In the genomic region with DNA sequence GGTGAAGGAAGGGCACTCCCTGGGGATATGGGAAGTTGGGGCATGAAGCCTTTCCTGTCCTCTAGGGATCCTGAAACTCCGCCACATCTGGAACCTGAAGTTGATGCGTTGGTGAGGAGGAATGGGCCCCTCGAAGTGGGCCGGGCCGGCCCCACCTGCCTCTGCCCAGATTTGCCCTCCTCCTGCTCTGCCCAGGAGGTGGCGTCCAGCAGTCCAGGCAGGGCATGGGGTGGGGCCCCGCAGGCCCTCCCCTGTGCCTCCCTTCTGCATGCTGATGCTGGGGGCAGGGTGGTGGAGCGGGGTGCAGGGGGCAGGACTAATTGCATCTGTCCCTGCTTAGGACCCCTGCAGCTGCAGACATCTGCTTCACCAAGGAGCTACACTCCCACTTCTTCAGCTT, we compare ENCODE assay signal across 11 cellular contexts. TPM values are rescaled to one million over a fixed set of nuclear protein-coding genes. Genes with fewer than 3 reads are reported as not detected.
DNase-seq lines count a peak whose midpoint lies in the region; ATAC-seq and TF ChIP-seq lines count a peak whose summit lies in the region.
"Had no signal": no experiment of that assay in that cellular context is flagged by ENCODE, and none has a peak within 500 bp of the region (broad histone marks: within the 10 kb centered on the region; RNA-seq: fewer than 3 reads in every experiment).

No MANE protein-coding gene starts in this region.

- POLR2A ChIA-PET in activated CD4-positive, alpha-beta memory T cell treated with anti-CD3 and anti-CD28 coated beads for 36 hours (lab: Charles Lee): interaction anchor here (1.8 to 2.8 kb wide), 2 partner anchors 13 to 74 kb away, joined by 4 to 35 read pairs; a partner anchor contains a TSS

- H3F3A ChIP-seq in DOHH2 (ENCODE audit: control insufficient read depth, insufficient read depth): no peaks in the 10 kb centered on the region

- H3K4me3 Mint-ChIP-seq in CD14-positive monocyte: no peak overlapping the region
- no peak overlapping the region for H3K4me3 Mint-ChIP-seq in activated CD4-positive, alpha-beta memory T cell treated with anti-CD3 and anti-CD28 coated beads for 36 hours
- H3K4me3 Mint-ChIP-seq: WTC11 had no signal

- no peaks in the 10 kb centered on the region for H3K9me2 ChIP-seq in DOHH2 (replicated peaks; ENCODE audit: control insufficient read depth, low read length)

- H3K4me1 ChIP-seq in DOHH2 (ENCODE audit: control insufficient read depth, low read length) (peaks cover 14% of the 10 kb centered on the region), lung (ENCODE audit: control insufficient read depth in 2 of 2, insufficient read depth in 2 of 2, low read length in 2 of 2) (peaks cover 2% of the 10 kb centered on the region in 2 donors)

- CTCF ChIA-PET in activated CD4-positive, alpha-beta memory T cell treated with anti-CD3 and anti-CD28 coated beads for 36 hours (lab: Charles Lee): interaction anchor here (1.7 to 1.8 kb wide), 2 partner anchors 14 kb away, joined by 3 to 8 read pairs; a partner anchor contains a TSS

- H3K9me3 ChIP-seq in DOHH2 (ENCODE audit: control insufficient read depth, insufficient read depth, low read length) (no peaks in the 10 kb centered on the region), lung (ENCODE audit: control insufficient read depth in 2 of 2, insufficient read depth in 1 of 2, low read length in 1 of 2) (peaks cover 0 to 6% of the 10 kb centered on the region in 2 donors)

- intact Hi-C loops in CD14-positive monocyte (cut with micrococcal nuclease): loop anchor here in 1 of 2 donors (2.0 kb wide), 1 partner anchor 14 kb away; no protein-coding TSS in a partner anchor
- intact Hi-C loops in activated CD4-positive, alpha-beta memory T cell treated with anti-CD3 and anti-CD28 coated beads for 36 hours (cut with micrococcal nuclease): no loop called here

- peaks cover 16% of the 10 kb centered on the region for H3K4me1 Mint-ChIP-seq in CD14-positive monocyte
- peaks cover 16% of the 10 kb centered on the region for H3K4me1 Mint-ChIP-seq in activated CD4-positive, alpha-beta memory T cell treated with anti-CD3 and anti-CD28 coated beads for 36 hours (ENCODE audit: low read depth)

- DNase-seq in CD14-positive monocyte (ENCODE audit: low spot score) (no peak), lung (ENCODE audit: low spot score) (no peak), COLO829 (ENCODE audit: low spot score) (no peak), kidney glomerular epithelial cell (lab: John Stamatoyannopoulos, UW) (no peak)
- DNase-seq in activated CD4-positive, alpha-beta memory T cell treated with anti-CD3 and anti-CD28 coated beads for 36 hours: no peak
- DNase-seq in stimulated activated CD4-positive, alpha-beta T cell treated with anti-CD3 and anti-CD28 coated beads, Interleukin-4, amount 100 ng/mL, for 4 hours: no peak
- DNase-seq: H9, NCI-H1930 had no signal

- H3K79me2 ChIP-seq in DOHH2 (ENCODE audit: control insufficient read depth, low read length): peaks cover 10% of the 10 kb centered on the region; the same call in 1 of the 2 replicates

- TF ChIP-seq CTCF in CD14-positive monocyte (IDR thresholded peaks at IDR 0.05) (no peak), DOHH2 (IDR thresholded peaks at IDR 0.05; ENCODE audit: low read depth, low read length, poor library complexity, severe bottlenecking) (no peak), lung (IDR thresholded peaks at IDR 0.05; ENCODE audit: control extremely low read depth, extremely low read depth) (no peak)

- no peak overlapping the region for H3K4me3 ChIP-seq in DOHH2 (ENCODE audit: low read length)
- H3K4me3 ChIP-seq in lung: no peak overlapping the region

- 78 to 100% methylated on average over 1 to 8 of the region's 8 CpGs for whole genome bisulfite sequencing in lung, 2 donors

- no peak for ATAC-seq in lung (ENCODE audit: insufficient read depth, low FRiP score)
- ATAC-seq: WTC11 had no signal

- H4K20me1 ChIP-seq in DOHH2 (ENCODE audit: control insufficient read depth, insufficient read depth, low read depth, low read length): no peaks in the 10 kb centered on the region

- H3K4me2 ChIP-seq in DOHH2 (ENCODE audit: low read length): peak overlapping the region; percentile 91

- peaks cover 0 to 6% (median 4%) of the 10 kb centered on the region in 3 donors for H3K27me3 Mint-ChIP-seq in CD14-positive monocyte (ENCODE audit: low read depth in 3 of 3)
- no peaks in the 10 kb centered on the region for H3K27me3 Mint-ChIP-seq in activated CD4-positive, alpha-beta memory T cell treated with anti-CD3 and anti-CD28 coated beads for 36 hours
- H3K27me3 Mint-ChIP-seq: naive thymus-derived CD8-positive, alpha-beta T cell had no signal

- peaks cover 0 to 8% (median 2%) of the 10 kb centered on the region in 7 donors for H3K9me3 Mint-ChIP-seq in CD14-positive monocyte
- H3K9me3 Mint-ChIP-seq in activated CD4-positive, alpha-beta memory T cell treated with anti-CD3 and anti-CD28 coated beads for 36 hours: no peaks in the 10 kb centered on the region
- H3K9me3 Mint-ChIP-seq: WTC11 had no signal

- peak overlapping the region; percentile 25 to 92 (median 90) for H3K27ac Mint-ChIP-seq in CD14-positive monocyte
- peak overlapping the region; percentile 80 for H3K27ac Mint-ChIP-seq in activated CD4-positive, alpha-beta memory T cell treated with anti-CD3 and anti-CD28 coated beads for 36 hours
- H3K27ac Mint-ChIP-seq: H9, WTC11 had no signal

- H3K27ac ChIP-seq in DOHH2 (ENCODE audit: low read depth, low read length) (no peak overlapping the region), lung (ENCODE audit: low read depth in 1 of 2, low read length in 1 of 2) (peak overlapping the region; percentile 94 to 98)

- H3K27me3 ChIP-seq in DOHH2 (ENCODE audit: control insufficient read depth, low read length) (no peaks in the 10 kb centered on the region), lung (ENCODE audit: control insufficient read depth, insufficient read depth) (no peaks in the 10 kb centered on the region)

- peaks cover 8 to 15% of the 10 kb centered on the region in 2 donors for H3K36me3 Mint-ChIP-seq in CD14-positive monocyte
- peaks cover 8% of the 10 kb centered on the region for H3K36me3 Mint-ChIP-seq in activated CD4-positive, alpha-beta memory T cell treated with anti-CD3 and anti-CD28 coated beads for 36 hours

- no peaks in the 10 kb centered on the region for H3K36me3 ChIP-seq in DOHH2 (ENCODE audit: control insufficient read depth, low read length)
- peaks cover 0 to 4% of the 10 kb centered on the region in 2 donors for H3K36me3 ChIP-seq in lung (ENCODE audit: control insufficient read depth in 2 of 2, insufficient read depth in 2 of 2, low read length in 2 of 2)

RNA-seq across cellular contexts. Expression of a gene that starts 1.8 kb away (rescaled TPM):
- polyA plus RNA-seq in CD14-positive monocyte (10 to 100 TPM; 21.7 to 21.9 TPM), lung (10 to 100 TPM; 39.7 to 61.2 TPM)
- total RNA-seq in activated CD4-positive, alpha-beta memory T cell treated with anti-CD3 and anti-CD28 coated beads for 36 hours: 10 to 100 TPM; 58.6 to 66.4 TPM
- total RNA-seq in lung: 10 to 100 TPM; 28.4 to 48.9 TPM

RNA-seq across cellular contexts. Expression of a gene that starts 4.1 kb away (rescaled TPM):
- polyA plus RNA-seq in CD14-positive monocyte: 10 to 100 TPM; 26.2 to 27.2 TPM
- total RNA-seq in activated CD4-positive, alpha-beta memory T cell treated with anti-CD3 and anti-CD28 coated beads for 36 hours: 10 to 100 TPM; 12.5 to 13.3 TPM
- 10 to 100 TPM; 12.5 to 41.0 TPM for total RNA-seq in lung
- 10 to 100 TPM; 28.2 to 52.3 TPM for polyA plus RNA-seq in lung

RNA-seq across cellular contexts. Expression of a gene that starts 15.0 kb away (rescaled TPM):
- polyA plus RNA-seq in CD14-positive monocyte (1,000 to 10,000 TPM; 1,536 to 1,724 TPM), lung (1,000 to 10,000 TPM; 4,111 to 4,258 TPM)
- total RNA-seq in activated CD4-positive, alpha-beta memory T cell treated with anti-CD3 and anti-CD28 coated beads for 36 hours: 1,000 to 10,000 TPM; 3,597 to 3,654 TPM
- total RNA-seq in lung: 1,000 to 10,000 TPM; 2,479 to 3,133 TPM

RNA-seq across cellular contexts. Expression of a gene that starts 15.3 kb away (rescaled TPM):
- polyA plus RNA-seq in CD14-positive monocyte (100 to 1,000 TPM; 116 to 145 TPM), lung (100 to 1,000 TPM in 1 of 2 donors, 10 to 100 TPM in 1; 84.1 to 220 TPM)
- 10 to 100 TPM; 30.8 to 31.6 TPM for total RNA-seq in activated CD4-positive, alpha-beta memory T cell treated with anti-CD3 and anti-CD28 coated beads for 36 hours
- 100 to 1,000 TPM in 1 of 2 donors, 10 to 100 TPM in 1; 73.7 to 142 TPM for total RNA-seq in lung

RNA-seq across cellular contexts. Expression of a gene that starts 23.8 kb away (rescaled TPM):
- polyA plus RNA-seq in CD14-positive monocyte (10 to 100 TPM; 15.8 to 21.3 TPM), lung (100 to 1,000 TPM; 116 to 130 TPM)
- 100 to 1,000 TPM; 119 to 121 TPM for total RNA-seq in activated CD4-positive, alpha-beta memory T cell treated with anti-CD3 and anti-CD28 coated beads for 36 hours
- 100 to 1,000 TPM in 1 of 2 donors, 10 to 100 TPM in 1; 64.0 to 116 TPM for total RNA-seq in lung
